ENCODE assay signal across 19 cellular contexts in the genomic region with DNA sequence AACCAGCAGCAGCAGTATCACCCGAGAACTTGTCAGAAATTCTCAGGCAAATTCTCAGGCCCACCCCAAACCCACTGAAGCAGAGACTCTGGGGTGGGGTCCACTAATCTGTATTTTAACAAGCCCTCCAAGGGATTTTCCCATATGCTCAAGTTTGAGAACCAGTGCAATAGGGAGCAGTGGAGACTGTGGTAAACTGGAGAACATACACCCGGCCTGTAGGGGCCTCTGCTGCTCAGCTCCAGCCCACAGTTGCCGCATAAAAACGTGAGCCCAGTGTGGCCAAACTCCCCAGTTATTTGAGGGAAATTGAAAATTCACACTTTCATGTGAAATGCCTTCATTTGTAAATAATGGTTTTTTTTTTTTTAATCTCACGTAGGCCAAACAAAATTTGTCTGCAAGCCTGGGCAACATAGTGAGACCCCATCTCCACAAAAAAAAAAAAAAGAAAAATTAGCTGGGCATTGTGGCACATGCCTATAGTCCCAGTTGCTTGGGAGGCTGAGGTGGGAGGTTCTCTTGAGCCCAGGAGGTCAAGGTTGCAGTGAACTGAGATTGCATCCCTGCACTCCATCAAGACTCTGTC.
DNase-seq lines count a peak whose midpoint lies in the region; ATAC-seq, FAIRE-seq and TF ChIP-seq lines count a peak whose summit lies in the region.
"Had no signal": no experiment of that assay in that cellular context is flagged by ENCODE, and none has a peak within 500 bp of the region (broad histone marks: within the 10 kb centered on the region; RNA-seq: fewer than 3 reads in every experiment).

No MANE protein-coding gene starts in this region.

- TF ChIP-seq EP300 in HepG2 (IDR thresholded peaks at IDR 0.05; ENCODE audit: low read depth in 2 of 2, low read length in 2 of 2) (no peak), HepG2 (CRISPR knock-in tag; IDR thresholded peaks at IDR 0.05; ENCODE audit: borderline replicate concordance) (no peak), K562 (IDR thresholded peaks at IDR 0.05; ENCODE audit: low read length) (no peak)

- CTCF ChIA-PET in HepG2 (lab: Yijun Ruan, JAX; ENCODE audit: low intra/inter-chr PET ratio, low total read pairs): no interaction called here
- CTCF ChIA-PET in K562 (lab: Yijun Ruan, JAX; ENCODE audit: low intra/inter-chr PET ratio): interaction anchor here (0.7 kb wide), 2 partner anchors 96 to 463 kb away, joined by 3 to 6 read pairs; no protein-coding TSS in a partner anchor

- peak overlapping the region; percentile 99 for H2BK12ac ChIP-seq in mesenchymal stem cell (ENCODE audit: low read length in 2 of 2)

- H3K36me3 ChIP-seq in HepG2 (replicated peaks in 1 of 2; ENCODE audit: control insufficient read depth in 1 of 2, insufficient read depth in 2 of 2, low read length in 2 of 2) (no peaks in the 10 kb centered on the region), right lobe of liver (no peaks in the 10 kb centered on the region), K562 (ENCODE audit: control insufficient read depth, insufficient read depth, low read length) (no peaks in the 10 kb centered on the region), mesenchymal stem cell (ENCODE audit: control insufficient read depth in 1 of 2, insufficient read depth in 2 of 2, low read depth in 1 of 2, low read length in 2 of 2) (no peaks in the 10 kb centered on the region)

- in situ Hi-C loops in HepG2 (cut with HindIII; ENCODE audit: extremely low pct_ligation_motif_present, low pct_unique_long_range_greater_than_20kb) (loop anchor here (5.0 kb wide), 1 partner anchor 216 kb away; no protein-coding TSS in a partner anchor), K562 (cut with MboI) (no loop called here)

- TF ChIP-seq CTCF in HepG2 (CRISPR knock-in tag; IDR thresholded peaks at IDR 0.05): no peak
- TF ChIP-seq CTCF in right lobe of liver (IDR thresholded peaks at IDR 0.05): no peak
- peak; percentile 20 to 38 (median 32); a peak in 2 of 6 replicates for TF ChIP-seq CTCF in K562 (IDR thresholded peaks at IDR 0.05 in 2 of 3, conservative IDR thresholded peaks at IDR 0.05 in 1 of 3; ENCODE audit: insufficient read depth in 2 of 3, low read depth in 1 of 3, low read length in 3 of 3)
- TF ChIP-seq CTCF in GM10266 (IDR thresholded peaks at IDR 0.05; ENCODE audit: control insufficient read depth, insufficient read depth, low read depth, missing control alignments): no peak

- no peaks in the 10 kb centered on the region for H3K79me2 ChIP-seq in HepG2 (ENCODE audit: insufficient read depth, low read length)
- H3K79me2 ChIP-seq in K562 (ENCODE audit: control insufficient read depth, insufficient read depth, low read length): no peaks in the 10 kb centered on the region

- H4K91ac ChIP-seq in mesenchymal stem cell (ENCODE audit: low read length): no peak overlapping the region

- H2AFZ ChIP-seq in HepG2 (ENCODE audit: low read length) (no peak overlapping the region), K562 (ENCODE audit: low read depth, low read length) (no peak overlapping the region), mesenchymal stem cell (ENCODE audit: low read depth, low read length) (no peak overlapping the region)

- H4K20me1 ChIP-seq in HepG2 (ENCODE audit: insufficient read depth, low read length) (no peaks in the 10 kb centered on the region), K562 (replicated peaks; ENCODE audit: control insufficient read depth, insufficient read depth, low read length) (no peaks in the 10 kb centered on the region)

- no peak for FAIRE-seq in HepG2 (lab: Jason Lieb, UNC)
- FAIRE-seq in K562 (lab: Jason Lieb, UNC): no peak
- FAIRE-seq: astrocyte had no signal

- peak overlapping the region; percentile 98 for H2BK120ac ChIP-seq in mesenchymal stem cell (ENCODE audit: low read depth, low read length)

- TF ChIP-seq POLR2A in HepG2 (IDR thresholded peaks at IDR 0.05; ENCODE audit: insufficient read depth in 1 of 2, low read depth in 2 of 2, low read length in 2 of 2) (no peak), right lobe of liver (IDR thresholded peaks at IDR 0.05) (no peak), K562 (conservative IDR thresholded peaks at IDR 0.05) (no peak)

- no peak overlapping the region for H3K4me3 ChIP-seq in HepG2 (replicated peaks in 1 of 3; ENCODE audit: insufficient read depth in 1 of 3, low read depth in 2 of 3, low read length in 3 of 3)
- H3K4me3 ChIP-seq in right lobe of liver: no peak overlapping the region
- no peak overlapping the region for H3K4me3 ChIP-seq in K562
- no peak overlapping the region for H3K4me3 ChIP-seq in mesenchymal stem cell (ENCODE audit: insufficient read depth in 1 of 2, low read depth in 1 of 2, low read length in 2 of 2)
- H3K4me3 ChIP-seq: coronary artery had no signal

- peak overlapping the region in 1 of 2 experiments; percentile 91 for H3K18ac ChIP-seq in mesenchymal stem cell (ENCODE audit: low read depth in 1 of 2, low read length in 2 of 2)

- no peak overlapping the region for H3K23ac ChIP-seq in mesenchymal stem cell (ENCODE audit: low read length in 2 of 2)

- H3K4me2 ChIP-seq in HepG2 (ENCODE audit: low read depth, low read length) (peak overlapping the region; percentile 99), K562 (ENCODE audit: insufficient read depth, low read length) (no peak overlapping the region), mesenchymal stem cell (ENCODE audit: low read length, poor library complexity, severe bottlenecking) (no peak overlapping the region)

- H2AK5ac ChIP-seq in mesenchymal stem cell (ENCODE audit: low read length, severe bottlenecking): peak overlapping the region; percentile 95

- no peak overlapping the region for H3K14ac ChIP-seq in mesenchymal stem cell (ENCODE audit: low read length in 2 of 2)

- TF ChIP-seq RAD21 in HepG2 (CRISPR knock-in tag; IDR thresholded peaks at IDR 0.05) (no peak), K562 (CRISPR knock-in tag; conservative IDR thresholded peaks at IDR 0.05 in 1 of 2, IDR thresholded peaks at IDR 0.05 in 1 of 2) (no peak)

- no peak overlapping the region for H2BK5ac ChIP-seq in mesenchymal stem cell (ENCODE audit: low read depth, low read length, poor library complexity, severe bottlenecking)

- POLR2A ChIA-PET in HepG2 (lab: Yijun Ruan, JAX): interaction anchor here (1.1 to 5.2 kb wide), 3 partner anchors 24 to 95 kb away, joined by 3 to 54 read pairs (median 24); partner anchors contain the start of gene ZMIZ1
- POLR2A ChIA-PET in K562 (lab: Yijun Ruan, JAX): interaction anchor here (0.6 kb wide), 1 partner anchor 28 kb away, joined by 3 read pairs; no protein-coding TSS in a partner anchor

- ATAC-seq in HepG2 (no peak), right lobe of liver (no peak), K562 (no peak)

- H3K9ac ChIP-seq in HepG2 (ENCODE audit: insufficient read depth, low read depth, low read length): peak overlapping the region; percentile 97; the same call in 1 of the 2 replicates
- no peak overlapping the region for H3K9ac ChIP-seq in K562 (ENCODE audit: insufficient read depth in 1 of 2, low read depth in 2 of 2, low read length in 2 of 2)
- H3K9ac ChIP-seq in mesenchymal stem cell (ENCODE audit: low read length): no peak overlapping the region

- no peaks in the 10 kb centered on the region for H3K9me1 ChIP-seq in K562 (ENCODE audit: control insufficient read depth, insufficient read depth, low read length)

- H2BK15ac ChIP-seq in mesenchymal stem cell (ENCODE audit: low read depth, poor library complexity, severe bottlenecking): no peak overlapping the region

- DNase-seq in HepG2 (ENCODE audit: low spot score) (no peak), right lobe of liver (no peak), K562 (ENCODE audit: extremely low read depth in 1 of 4, low spot score in 3 of 4) (no peak), mesenchymal stem cell (no peak), OCI-M1 (lab: John Stamatoyannopoulos, UW) (no peak), NCI-H1436 (lab: John Stamatoyannopoulos, UW) (no peak), GM10266 (ENCODE audit: extremely low spot score) (no peak), NCI-H82 treated with DMSO at 0.1 percent for 48 hours (lab: John Stamatoyannopoulos, UW; ENCODE audit: unreplicated experiment) (no peak)
- DNase-seq: activated naive CD4-positive, alpha-beta T cell treated with anti-CD3 and anti-CD28 coated beads, Interleukin-2, amount 50 U/mL, for 16 hours; activated T-cell treated with anti-CD3 and anti-CD28 coated beads for 4 hours; CD4-positive, CD25-positive, alpha-beta regulatory T cell; hypothalamus; islet precursor cell; naive B cell; NCI-H1105 treated with DMSO at 0.1 percent for 48 hours; NCI-H524 treated with DMSO at 0.1 percent for 48 hours; SIG-M5 had no signal

- no peaks in the 10 kb centered on the region for H3K79me1 ChIP-seq in mesenchymal stem cell (replicated peaks; ENCODE audit: low read length, poor library complexity, severe bottlenecking)

- H3K27me3 ChIP-seq in HepG2 (ENCODE audit: control insufficient read depth in 1 of 2, insufficient read depth in 2 of 2, low read length in 2 of 2): no peaks in the 10 kb centered on the region
- H3K27me3 ChIP-seq in right lobe of liver: no peaks in the 10 kb centered on the region
- H3K27me3 ChIP-seq in K562 (ENCODE audit: control insufficient read depth in 2 of 2, insufficient read depth in 2 of 2, low read length in 2 of 2): no peaks in the 10 kb centered on the region; a peak in 1 of 5 replicates
- peaks cover 0 to 2% of the 10 kb centered on the region in 2 experiments for H3K27me3 ChIP-seq in mesenchymal stem cell (ENCODE audit: control insufficient read depth in 1 of 2, insufficient read depth in 1 of 2, low read length in 2 of 2)

- peaks cover 92% of the 10 kb centered on the region for H3K4me1 ChIP-seq in HepG2 (ENCODE audit: insufficient read depth, low read length)
- H3K4me1 ChIP-seq in right lobe of liver: peaks cover 3 to 26% (median 21%) of the 10 kb centered on the region in 4 donors
- peaks cover 32 to 35% of the 10 kb centered on the region in 2 experiments for H3K4me1 ChIP-seq in K562 (replicated peaks in 1 of 2; ENCODE audit: control insufficient read depth in 2 of 2, insufficient read depth in 2 of 2, low read length in 2 of 2)
- peaks cover 45% of the 10 kb centered on the region for H3K4me1 ChIP-seq in mesenchymal stem cell (ENCODE audit: control insufficient read depth, insufficient read depth, low read depth, low read length)

- intact Hi-C loops in HepG2 (cut with micrococcal nuclease; ENCODE audit: unreplicated experiment): loop anchor here (5.0 to 10.0 kb wide), 3 partner anchors 56 to 216 kb away; no protein-coding TSS in a partner anchor
- intact Hi-C loops in right lobe of liver (cut with DNase I): no loop called here
- intact Hi-C loops in K562 (cut with micrococcal nuclease): loop anchor here (5.0 kb wide), 2 partner anchors 81 to 111 kb away; no protein-coding TSS in a partner anchor

- H3K27ac ChIP-seq in HepG2 (ENCODE audit: extremely low read length, insufficient read depth, low read length) (peak overlapping the region; percentile 98), right lobe of liver (no peak overlapping the region), K562 (ENCODE audit: extremely low read depth, low read depth, low read length) (no peak overlapping the region), mesenchymal stem cell (ENCODE audit: low read length, poor library complexity, severe bottlenecking) (no peak overlapping the region)

- no peaks in the 10 kb centered on the region for H3K9me3 ChIP-seq in HepG2 (ENCODE audit: low read length)
- H3K9me3 ChIP-seq in right lobe of liver: no peaks in the 10 kb centered on the region
- no peaks in the 10 kb centered on the region for H3K9me3 ChIP-seq in K562 (replicated peaks; ENCODE audit: control insufficient read depth, insufficient read depth, low read depth, low read length)
- H3K9me3 ChIP-seq in mesenchymal stem cell (ENCODE audit: control insufficient read depth, low read length): no peaks in the 10 kb centered on the region

- no peak overlapping the region for H3K4ac ChIP-seq in mesenchymal stem cell (ENCODE audit: low read depth in 1 of 2, low read length in 2 of 2)

- 82% methylated on average over 5 of the region's 5 CpGs for WGBS in HepG2 (ENCODE audit: low lambda C conversion rate)
- 79% methylated on average over 2 of the region's 5 CpGs for WGBS in right lobe of liver (ENCODE audit: insufficient coverage, low coverage, low lambda C conversion rate, missing lambda C conversion rate)
- 70% methylated on average over 5 of the region's 5 CpGs for WGBS in K562 (ENCODE audit: insufficient coverage, low coverage, missing lambda C conversion rate)
- WGBS in mesenchymal stem cell: 98% methylated on average over 4 of the region's 5 CpGs

- BruUV-seq in HepG2 (replicated peaks; lab: Mats Ljungman, UMichigan): no TSS peak
- no TSS peak for BruUV-seq in K562 (replicated peaks; lab: Mats Ljungman, UMichigan)

- H4K8ac ChIP-seq in mesenchymal stem cell (ENCODE audit: low read length): no peak overlapping the region

Comparison
In these comparisons a context has a peak if more than half of its experiments do, and no peak if none do; other contexts are left out.
1. intact Hi-C loops: an anchor here in HepG2 (5.0 to 10.0 kb wide) and K562 (5.0 kb wide); none called in right lobe of liver.
2. CTCF ChIP-seq: peak in K562 (3 of 3); none in HepG2 (single experiment), right lobe of liver (0 of 4) and GM10266 (single experiment).
3. Of the 241 proteins assayed by ChIP-seq in both HepG2 and K562: peak only in HepG2: none; only in K562: ADNP, CTCF, HDAC2 and ZFX; in both: ZFP36 and ZNF121; in neither: 235.